Comparison of ENCODE assay signal across 14 cellular contexts in the genomic region with DNA sequence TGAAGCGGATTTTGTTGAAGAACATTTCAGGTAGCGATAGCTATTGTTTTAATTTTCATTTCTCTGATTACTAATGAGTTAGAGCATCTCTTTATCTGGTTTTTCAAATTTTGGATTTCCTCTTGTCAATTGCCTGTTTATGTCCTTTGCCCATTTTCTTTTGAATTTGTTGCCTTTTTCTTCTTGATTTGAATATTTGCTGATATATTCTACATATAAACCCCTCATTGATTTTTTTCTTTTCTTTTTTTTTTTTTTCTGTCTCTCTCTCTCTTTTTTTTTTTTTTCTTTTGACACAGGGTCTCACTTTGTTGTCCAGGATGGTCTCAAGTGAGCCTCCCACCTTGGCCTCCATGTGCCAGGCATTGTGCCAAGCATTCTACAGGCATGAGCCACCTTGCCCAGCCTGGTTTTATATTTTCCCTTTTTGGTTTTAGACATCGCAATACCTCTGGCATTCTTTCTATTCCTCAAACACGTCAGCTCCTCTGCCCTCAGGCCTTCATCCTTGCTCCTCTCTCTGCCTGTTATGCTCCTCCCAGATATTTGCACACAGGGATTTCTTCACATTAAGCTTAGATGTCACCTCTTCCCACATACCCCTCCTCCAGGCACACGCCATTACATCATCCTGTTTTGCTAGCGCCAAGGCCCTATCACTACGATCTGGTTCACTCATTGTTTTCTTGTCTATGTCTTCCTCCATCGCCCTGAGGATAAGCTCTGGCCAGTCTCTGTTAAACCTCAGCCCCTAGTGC. TPM values are rescaled to one million over a fixed set of nuclear protein-coding genes. Genes with fewer than 3 reads are reported as not detected.
DNase-seq lines count a peak whose midpoint lies in the region; ATAC-seq and TF ChIP-seq lines count a peak whose summit lies in the region.
"Had no signal": no experiment of that assay in that cellular context is flagged by ENCODE, and none has a peak within 500 bp of the region (broad histone marks: within the 10 kb centered on the region; RNA-seq: fewer than 3 reads in every experiment).

No MANE protein-coding gene starts in this region.

- H3K27me3 ChIP-seq in breast epithelium (no peaks in the 10 kb centered on the region), right lobe of liver (no peaks in the 10 kb centered on the region)

- H3K36me3 ChIP-seq in breast epithelium (no peaks in the 10 kb centered on the region), right lobe of liver (no peaks in the 10 kb centered on the region)

- H3K4me1 ChIP-seq in breast epithelium (no peaks in the 10 kb centered on the region), right lobe of liver (peaks cover 0 to 24% (median 0%) of the 10 kb centered on the region in 4 donors)

- H3K27ac ChIP-seq in breast epithelium, result peak overlapping the region; percentile 66 to 74
- H3K27ac ChIP-seq in right lobe of liver, result no peak overlapping the region

- WGBS in right lobe of liver (ENCODE audit: insufficient coverage, low coverage, low lambda C conversion rate, missing lambda C conversion rate), result 57% methylated on average over 8 of the region's 8 CpGs

- peak; percentile 63 for DNase-seq in CMK (ENCODE audit: low read depth)
- DNase-seq in NCI-H226, result peak; percentile 98
- DNase-seq in breast epithelium (ENCODE audit: low spot score in 2 of 2), result peak in 1 of 2 donors; percentile 75
- no peak for DNase-seq in right lobe of liver
- no peak for DNase-seq in activated CD4-positive, alpha-beta T cell treated with anti-CD3 and anti-CD28 coated beads, Interleukin-2, amount 50 U/mL, for 4 hours
- no peak for DNase-seq in NCI-H2107 treated with DMSO at 0.1 percent for 48 hours (lab: John Stamatoyannopoulos, UW; ENCODE audit: unreplicated experiment)
- DNase-seq: activated naive CD8-positive, alpha-beta T cell treated with anti-CD3 and anti-CD28 coated beads, Interleukin-2, amount 50 U/mL, for 24 hours; effector CD8-positive, alpha-beta T cell; mucosa of descending colon; NCI-H1105 treated with DMSO at 0.1 percent for 48 hours; NCI-H748 treated with DMSO at 0.1 percent for 48 hours; T-cell had no signal

- no peak overlapping the region for H3K4me3 ChIP-seq in breast epithelium
- H3K4me3 ChIP-seq in right lobe of liver, result no peak overlapping the region
- H3K4me3 ChIP-seq: mucosa of descending colon had no signal

- peak in 3 of 4 donors; percentile 29 to 39 (median 36) for ATAC-seq in right lobe of liver
- ATAC-seq in HG03565 (IDR thresholded peaks at IDR 0.05; ENCODE audit: unreplicated experiment), result no peak
- ATAC-seq in HG02938 (IDR thresholded peaks at IDR 0.05; ENCODE audit: unreplicated experiment), result no peak
- ATAC-seq: activated naive CD8-positive, alpha-beta T cell treated with anti-CD3 and anti-CD28 coated beads, Interleukin-2, amount 50 U/mL, for 24 hours; mucosa of descending colon; T-cell had no signal

- intact Hi-C loops in breast epithelium (cut with DNase I; ENCODE audit: low total_unique reads) (no loop called here), right lobe of liver (cut with DNase I) (no loop called here)

- no peak for TF ChIP-seq CTCF in breast epithelium (IDR thresholded peaks at IDR 0.05)
- no peak for TF ChIP-seq CTCF in right lobe of liver (IDR thresholded peaks at IDR 0.05)

- H3K9me3 ChIP-seq in breast epithelium (no peaks in the 10 kb centered on the region), right lobe of liver (no peaks in the 10 kb centered on the region)
- H3K9me3 ChIP-seq: mucosa of descending colon had no signal

- TF ChIP-seq POLR2A in breast epithelium (IDR thresholded peaks at IDR 0.05) (no peak), right lobe of liver (IDR thresholded peaks at IDR 0.05) (no peak)

RNA-seq across cellular contexts. Expression of a gene that starts 8.5 kb away (rescaled TPM):
- 10 to 100 TPM in 2 of 3 donors, 1 to 10 TPM in 1; 6.4 to 14.3 (median 13.8) TPM for total RNA-seq in breast epithelium
- 1 to 10 TPM; 2.8 to 5.1 (median 3.9) TPM for total RNA-seq in right lobe of liver

RNA-seq across cellular contexts. Expression of a gene that starts 9.9 kb away (rescaled TPM):
- 10 to 100 TPM in 1 of 3 donors, under 1 TPM in 2; 0.32 to 12.1 (median 0.98) TPM for total RNA-seq in breast epithelium
- total RNA-seq in right lobe of liver, result 1,000 to 10,000 TPM; 2,747 to 3,771 (median 3,031) TPM

RNA-seq across cellular contexts. Expression of a gene that starts 15.0 kb away (rescaled TPM):
- total RNA-seq in breast epithelium, result not detected
- total RNA-seq in right lobe of liver, result not detected
- total RNA-seq: mucosa of descending colon, T-cell had no signal

RNA-seq across cellular contexts. Expression of a gene that starts 22.7 kb away (rescaled TPM):
- total RNA-seq in breast epithelium, result 10 to 100 TPM; 64.5 to 85.0 (median 69.8) TPM
- 100 to 1,000 TPM in 5 of 6 experiments, 10 to 100 TPM in 1; 92.5 to 156 (median 130) TPM for total RNA-seq in right lobe of liver

RNA-seq across cellular contexts. Expression of a gene that starts 26.0 kb away (rescaled TPM):
- total RNA-seq in breast epithelium, result 10 to 100 TPM; 11.2 to 22.7 (median 12.5) TPM
- total RNA-seq in right lobe of liver, result 10 to 100 TPM; 22.1 to 44.6 (median 32.1) TPM

Comparison
In these comparisons a context has a peak if more than half of its experiments do, and no peak if none do; other contexts are left out.
1. DNase-seq: peak in CMK (single experiment) and NCI-H226 (single experiment); none in right lobe of liver (0 of 3), activated CD4-positive, alpha-beta T cell treated with anti-CD3 and anti-CD28 coated beads, Interleukin-2, amount 50 U/mL, for 4 hours (0 of 2) and NCI-H2107 treated with DMSO at 0.1 percent for 48 hours (single experiment).
2. H3K27ac ChIP-seq: peak in breast epithelium (2 of 2); none in right lobe of liver (0 of 3).
3. ATAC-seq: peak in right lobe of liver (3 of 4); none in HG03565 (single experiment) and HG02938 (single experiment).
4. RNA of a gene that starts 9.9 kb away (total RNA-seq): 2,747 to 3,771 TPM in right lobe of liver; 0.32 to 12.1 TPM in breast epithelium; every median in the first group is over 100 times any median in the second.